ENCODE assay signal across 15 cellular contexts in genomic region chr6:31775184-31775583, GRCh38. TPM values are rescaled to one million over a fixed set of nuclear protein-coding genes. Genes with fewer than 3 reads are reported as not detected.
A peak's percentile ranks its signal among the peaks of the same experiment; 100 is the strongest.
DNase-seq lines count a peak whose midpoint lies in the region; ATAC-seq and TF ChIP-seq lines count a peak whose summit lies in the region.
"Had no signal": no experiment of that assay in that cellular context is flagged by ENCODE, and none has a peak within 500 bp of the region (broad histone marks: within the 10 kb centered on the region; RNA-seq: fewer than 3 reads in every experiment).

No MANE protein-coding gene starts in this region.

- CTCF ChIA-PET in WTC11 (lab: Charles Lee), result interaction anchor here (0.8 to 3.0 kb wide), 8 partner anchors 9 to 94 kb away, joined by 3 to 16 read pairs (median 6); partner anchors contain the start of genes DDAH2, HSPA1B, LY6G5C and VARS1

- POLR2A ChIA-PET in activated naive CD8-positive, alpha-beta T cell treated with anti-CD3 and anti-CD28 coated beads, Interleukin-2, amount 10 ng/mL, durations not matched to agents 7 days and 5 days (lab: Charles Lee), result interaction anchor here (0.8 to 1.4 kb wide), 3 partner anchors 9 to 34 kb away, joined by 3 to 5 read pairs (median 4); partner anchors contain the start of gene VARS1
- POLR2A ChIA-PET in WTC11 (lab: Charles Lee), result interaction anchor here (1.2 kb wide), 1 partner anchor 16 kb away, joined by 3 read pairs; no protein-coding TSS in a partner anchor

- no peak for ATAC-seq in activated naive CD8-positive, alpha-beta T cell treated with anti-CD3 and anti-CD28 coated beads, Interleukin-2, amount 10 ng/mL, durations not matched to agents 7 days and 5 days (ENCODE audit: low read depth)
- ATAC-seq in WTC11 (no peak), memory B cell (ENCODE audit: low read depth) (no peak), SK-N-SH treated with all-trans-retinoic acid at 6 μM for 48 hours (no peak)
- ATAC-seq: foreskin keratinocyte, right cardiac atrium had no signal

- no peaks in the 10 kb centered on the region for H3K27me3 Mint-ChIP-seq in activated naive CD8-positive, alpha-beta T cell treated with anti-CD3 and anti-CD28 coated beads, Interleukin-2, amount 10 ng/mL, durations not matched to agents 7 days and 5 days
- H3K27me3 Mint-ChIP-seq in activated naive CD8-positive, alpha-beta T cell treated with anti-CD3 and anti-CD28 coated beads for 36 hours, result peaks cover 6% of the 10 kb centered on the region
- H3K27me3 Mint-ChIP-seq in WTC11 (ENCODE audit: low read depth) (no peaks in the 10 kb centered on the region), memory B cell (no peaks in the 10 kb centered on the region), type B pancreatic cell (no peaks in the 10 kb centered on the region)

- no peak overlapping the region for H3K4me3 Mint-ChIP-seq in activated naive CD8-positive, alpha-beta T cell treated with anti-CD3 and anti-CD28 coated beads, Interleukin-2, amount 10 ng/mL, durations not matched to agents 7 days and 5 days
- H3K4me3 Mint-ChIP-seq in activated naive CD8-positive, alpha-beta T cell treated with anti-CD3 and anti-CD28 coated beads for 36 hours, result no peak overlapping the region
- H3K4me3 Mint-ChIP-seq in WTC11, result no peak overlapping the region
- no peak overlapping the region for H3K4me3 Mint-ChIP-seq in memory B cell
- peak overlapping the region; percentile 58 for H3K4me3 Mint-ChIP-seq in type B pancreatic cell

- no peak for DNase-seq in activated naive CD8-positive, alpha-beta T cell treated with anti-CD3 and anti-CD28 coated beads, Interleukin-2, amount 10 ng/mL, durations not matched to agents 7 days and 5 days
- DNase-seq in activated naive CD8-positive, alpha-beta T cell treated with anti-CD3 and anti-CD28 coated beads for 36 hours, result no peak
- DNase-seq in WTC11 (ENCODE audit: low spot score) (no peak), memory B cell (ENCODE audit: low spot score in 2 of 2) (no peak), type B pancreatic cell (ENCODE audit: extremely low spot score, unreplicated experiment) (no peak), OCI-M2 (lab: John Stamatoyannopoulos, UW; ENCODE audit: unreplicated experiment) (no peak), middle frontal gyrus (ENCODE audit: extremely low spot score, low spot score) (no peak)
- DNase-seq: activated CD8-positive, alpha-beta memory T cell treated with anti-CD3 and anti-CD28 coated beads, Interleukin-2, amount 50 U/mL, for 48 hours; caudate nucleus; foreskin keratinocyte; NCI-H2171 treated with DMSO at 0.1 percent for 48 hours; stimulated activated CD4-positive, alpha-beta T cell treated with anti-CD3 and anti-CD28 coated beads, Interleukin-2, amount 100 ng/mL, for 24 hours; thyroid gland had no signal

- no peaks in the 10 kb centered on the region for H3K9me3 Mint-ChIP-seq in activated naive CD8-positive, alpha-beta T cell treated with anti-CD3 and anti-CD28 coated beads, Interleukin-2, amount 10 ng/mL, durations not matched to agents 7 days and 5 days
- H3K9me3 Mint-ChIP-seq in activated naive CD8-positive, alpha-beta T cell treated with anti-CD3 and anti-CD28 coated beads for 36 hours, result peaks cover 2% of the 10 kb centered on the region
- H3K9me3 Mint-ChIP-seq in WTC11, result no peaks in the 10 kb centered on the region
- no peaks in the 10 kb centered on the region for H3K9me3 Mint-ChIP-seq in memory B cell
- no peaks in the 10 kb centered on the region for H3K9me3 Mint-ChIP-seq in type B pancreatic cell

- H3K36me3 Mint-ChIP-seq in activated naive CD8-positive, alpha-beta T cell treated with anti-CD3 and anti-CD28 coated beads, Interleukin-2, amount 10 ng/mL, durations not matched to agents 7 days and 5 days, result peaks cover 2% of the 10 kb centered on the region
- peaks cover 25% of the 10 kb centered on the region for H3K36me3 Mint-ChIP-seq in activated naive CD8-positive, alpha-beta T cell treated with anti-CD3 and anti-CD28 coated beads for 36 hours
- H3K36me3 Mint-ChIP-seq in WTC11 (peaks cover under 1% of the 10 kb centered on the region; the same call in 1 of the 2 replicates), memory B cell (peaks cover 3% of the 10 kb centered on the region), type B pancreatic cell (no peaks in the 10 kb centered on the region)

- H3K27ac Mint-ChIP-seq in activated naive CD8-positive, alpha-beta T cell treated with anti-CD3 and anti-CD28 coated beads, Interleukin-2, amount 10 ng/mL, durations not matched to agents 7 days and 5 days, result peak overlapping the region; percentile 80
- H3K27ac Mint-ChIP-seq in activated naive CD8-positive, alpha-beta T cell treated with anti-CD3 and anti-CD28 coated beads for 36 hours, result no peak overlapping the region
- H3K27ac Mint-ChIP-seq in WTC11 (peak overlapping the region; percentile 36; the same call in 1 of the 2 replicates), memory B cell (peak overlapping the region; percentile 90), type B pancreatic cell (peak overlapping the region; percentile 64)

- H3K4me1 Mint-ChIP-seq in activated naive CD8-positive, alpha-beta T cell treated with anti-CD3 and anti-CD28 coated beads, Interleukin-2, amount 10 ng/mL, durations not matched to agents 7 days and 5 days, result peaks cover 33% of the 10 kb centered on the region
- H3K4me1 Mint-ChIP-seq in activated naive CD8-positive, alpha-beta T cell treated with anti-CD3 and anti-CD28 coated beads for 36 hours, result peaks cover 37% of the 10 kb centered on the region
- H3K4me1 Mint-ChIP-seq in WTC11, result 0 out of 2 replicates have a peak, but pooled peaks cover 2% of the 10 kb centered on the region
- peaks cover 20% of the 10 kb centered on the region for H3K4me1 Mint-ChIP-seq in memory B cell
- H3K4me1 Mint-ChIP-seq in type B pancreatic cell (ENCODE audit: unreplicated experiment), result peaks cover 11% of the 10 kb centered on the region

- TF ChIP-seq CTCF in WTC11 (IDR thresholded peaks at IDR 0.05), result no peak
- no peak for TF ChIP-seq CTCF in type B pancreatic cell (conservative IDR thresholded peaks at IDR 0.05)

TF ChIP-seq in SK-N-SH treated with all-trans-retinoic acid at 6 μM for 48 hours, 23 proteins besides CTCF, POLR2A, EP300 and RAD21 (continues in another document):
- TF ChIP-seq, protein P1, sequence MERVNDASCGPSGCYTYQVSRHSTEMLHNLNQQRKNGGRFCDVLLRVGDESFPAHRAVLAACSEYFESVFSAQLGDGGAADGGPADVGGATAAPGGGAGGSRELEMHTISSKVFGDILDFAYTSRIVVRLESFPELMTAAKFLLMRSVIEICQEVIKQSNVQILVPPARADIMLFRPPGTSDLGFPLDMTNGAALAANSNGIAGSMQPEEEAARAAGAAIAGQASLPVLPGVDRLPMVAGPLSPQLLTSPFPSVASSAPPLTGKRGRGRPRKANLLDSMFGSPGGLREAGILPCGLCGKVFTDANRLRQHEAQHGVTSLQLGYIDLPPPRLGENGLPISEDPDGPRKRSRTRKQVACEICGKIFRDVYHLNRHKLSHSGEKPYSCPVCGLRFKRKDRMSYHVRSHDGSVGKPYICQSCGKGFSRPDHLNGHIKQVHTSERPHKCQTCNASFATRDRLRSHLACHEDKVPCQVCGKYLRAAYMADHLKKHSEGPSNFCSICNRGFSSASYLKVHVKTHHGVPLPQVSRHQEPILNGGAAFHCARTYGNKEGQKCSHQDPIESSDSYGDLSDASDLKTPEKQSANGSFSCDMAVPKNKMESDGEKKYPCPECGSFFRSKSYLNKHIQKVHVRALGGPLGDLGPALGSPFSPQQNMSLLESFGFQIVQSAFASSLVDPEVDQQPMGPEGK (CRISPR knock-in tag; IDR thresholded peaks at IDR 0.05; ENCODE audit: borderline replicate concordance), result no peak

RNA-seq across cellular contexts. Expression of gene VWA7, which starts 1.9 kb away (rescaled TPM):
- 1 to 10 TPM; 5.2 to 5.7 TPM for total RNA-seq in activated naive CD8-positive, alpha-beta T cell treated with anti-CD3 and anti-CD28 coated beads, Interleukin-2, amount 10 ng/mL, durations not matched to agents 7 days and 5 days
- total RNA-seq in activated naive CD8-positive, alpha-beta T cell treated with anti-CD3 and anti-CD28 coated beads for 36 hours, result 1 to 10 TPM; 1.6 to 1.7 TPM
- total RNA-seq in WTC11 (2021) (1.2 to 1.8 TPM (median 1.4 TPM) in 3 replicates), type B pancreatic cell (ENCODE audit: low replicate concordance) (6.1 and 6.4 TPM in 2 replicates)

RNA-seq across cellular contexts. Expression of gene SAPCD1, which starts 12.7 kb away (rescaled TPM):
- total RNA-seq in activated naive CD8-positive, alpha-beta T cell treated with anti-CD3 and anti-CD28 coated beads, Interleukin-2, amount 10 ng/mL, durations not matched to agents 7 days and 5 days, result 10 to 100 TPM; 13.1 to 18.1 TPM
- 1 to 10 TPM; 7.6 to 9.5 TPM for total RNA-seq in activated naive CD8-positive, alpha-beta T cell treated with anti-CD3 and anti-CD28 coated beads for 36 hours
- total RNA-seq in WTC11 (2021), result 13.3 to 16.9 TPM (median 13.7 TPM) in 3 replicates
- 3.2 and 8.9 TPM in 2 replicates for total RNA-seq in type B pancreatic cell (ENCODE audit: low replicate concordance)

RNA-seq across cellular contexts. Expression of gene VARS1, which starts 20.4 kb away (rescaled TPM):
- total RNA-seq in activated naive CD8-positive, alpha-beta T cell treated with anti-CD3 and anti-CD28 coated beads, Interleukin-2, amount 10 ng/mL, durations not matched to agents 7 days and 5 days, result 10 to 100 TPM; 68.2 to 75.3 TPM
- 100 to 1,000 TPM; 176 to 181 TPM for total RNA-seq in activated naive CD8-positive, alpha-beta T cell treated with anti-CD3 and anti-CD28 coated beads for 36 hours
- 147 to 177 TPM (median 161 TPM) in 3 replicates for total RNA-seq in WTC11 (2021)
- total RNA-seq in type B pancreatic cell (ENCODE audit: low replicate concordance), result 89.0 and 104 TPM in 2 replicates

RNA-seq across cellular contexts. Expression of gene LSM2, which starts 31.6 kb away (rescaled TPM):
- total RNA-seq in activated naive CD8-positive, alpha-beta T cell treated with anti-CD3 and anti-CD28 coated beads, Interleukin-2, amount 10 ng/mL, durations not matched to agents 7 days and 5 days, result 10 to 100 TPM; 89.9 to 97.9 TPM
- total RNA-seq in activated naive CD8-positive, alpha-beta T cell treated with anti-CD3 and anti-CD28 coated beads for 36 hours, result 100 to 1,000 TPM; 145 TPM
- total RNA-seq in WTC11 (2021), result 104 to 121 TPM (median 119 TPM) in 3 replicates
- 57.9 and 74.5 TPM in 2 replicates for total RNA-seq in type B pancreatic cell (ENCODE audit: low replicate concordance)

RNA-seq across cellular contexts. Expression of gene MSH5, which starts 35.4 kb away (rescaled TPM):
- total RNA-seq in activated naive CD8-positive, alpha-beta T cell treated with anti-CD3 and anti-CD28 coated beads, Interleukin-2, amount 10 ng/mL, durations not matched to agents 7 days and 5 days, result 10 to 100 TPM; 59.2 to 68.2 TPM
- total RNA-seq in activated naive CD8-positive, alpha-beta T cell treated with anti-CD3 and anti-CD28 coated beads for 36 hours, result 10 to 100 TPM; 48.1 to 53.4 TPM
- total RNA-seq in WTC11 (2021) (43.1 to 62.3 TPM (median 56.1 TPM) in 3 replicates), type B pancreatic cell (ENCODE audit: low replicate concordance) (20.7 and 46.7 TPM in 2 replicates)
